In the genomic region with DNA sequence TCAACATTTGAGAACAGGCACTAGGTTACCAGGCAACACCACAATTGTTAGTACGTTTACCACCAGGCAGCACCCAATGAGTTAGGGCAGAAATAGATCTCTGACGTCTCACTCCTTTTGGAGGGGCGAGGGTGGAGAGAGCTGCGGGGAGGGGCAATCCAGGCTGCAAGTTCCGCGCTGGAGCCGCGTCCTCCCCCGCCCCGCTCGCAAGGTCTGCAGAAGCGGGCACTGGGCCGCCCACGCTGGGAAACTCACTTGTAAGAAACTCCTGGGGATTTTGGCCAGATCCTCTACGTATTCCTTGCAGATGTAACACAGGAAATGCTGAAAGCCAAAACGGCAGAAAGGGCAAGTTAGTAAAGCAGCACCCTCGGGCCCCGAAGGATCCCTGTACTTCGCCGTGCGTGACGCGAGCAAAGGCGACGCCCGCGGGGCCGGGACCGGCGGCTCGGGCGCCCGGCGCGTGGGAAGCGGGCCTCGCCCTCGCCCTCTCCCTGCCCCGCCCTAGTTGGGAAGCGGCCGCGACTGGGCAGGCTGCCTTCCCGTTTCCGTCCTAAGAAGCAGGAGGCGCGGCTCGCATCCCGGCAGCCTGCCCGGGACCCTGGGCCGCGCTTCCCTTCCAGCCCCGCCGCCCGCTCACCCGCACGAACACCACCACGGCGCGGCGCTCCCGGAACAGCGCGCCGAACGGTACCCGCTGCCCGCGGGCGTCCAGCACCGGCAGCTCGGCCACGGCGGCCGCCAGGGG, we compare ENCODE assay signal across 8 cellular contexts. TPM values are rescaled to one million over a fixed set of nuclear protein-coding genes. Genes with fewer than 3 reads are reported as not detected.
DNase-seq lines count a peak whose midpoint lies in the region; ATAC-seq and TF ChIP-seq lines count a peak whose summit lies in the region.

No MANE protein-coding gene starts in this region.

- TF ChIP-seq CTCF in GM20000 (IDR thresholded peaks at IDR 0.05; ENCODE audit: extremely low read depth, missing control alignments) (no peak), fibroblast of pulmonary artery (IDR thresholded peaks at IDR 0.05; ENCODE audit: low read length, missing control alignments) (no peak), natural killer cell (IDR thresholded peaks at IDR 0.05) (no peak)

- peak overlapping the region; percentile 81 to 98 (median 95) for H3K27ac Mint-ChIP-seq in CD4-positive, CD25-positive, alpha-beta regulatory T cell
- peak overlapping the region; percentile 92 to 96 for H3K27ac Mint-ChIP-seq in natural killer cell
- peak overlapping the region; percentile 92 for H3K27ac Mint-ChIP-seq in stimulated activated memory B cell treated with anti-CD40 and anti-IgM and Interleukin-4, amounts not matched to agents 10 μg/mL and 1 μg/mL and 100 μg/mL, for 72 hours

- H3K4me3 Mint-ChIP-seq in CD4-positive, CD25-positive, alpha-beta regulatory T cell = peak overlapping the region; percentile 94 to 98 (median 96)
- peak overlapping the region; percentile 93 for H3K4me3 Mint-ChIP-seq in natural killer cell
- peak overlapping the region; percentile 91 for H3K4me3 Mint-ChIP-seq in stimulated activated memory B cell treated with anti-CD40 and anti-IgM and Interleukin-4, amounts not matched to agents 10 μg/mL and 1 μg/mL and 100 μg/mL, for 72 hours

- peaks cover 10% of the 10 kb centered on the region for H3K36me3 ChIP-seq in CD4-positive, CD25-positive, alpha-beta regulatory T cell (ENCODE audit: control insufficient read depth, insufficient read depth, low read length)
- H3K36me3 ChIP-seq in HUES64 (ENCODE audit: insufficient read depth, low read length) = peaks cover 6% of the 10 kb centered on the region

- no peaks in the 10 kb centered on the region for H3K9me3 Mint-ChIP-seq in CD4-positive, CD25-positive, alpha-beta regulatory T cell
- H3K9me3 Mint-ChIP-seq in natural killer cell = no peaks in the 10 kb centered on the region
- H3K9me3 Mint-ChIP-seq in stimulated activated memory B cell treated with anti-CD40 and anti-IgM and Interleukin-4, amounts not matched to agents 10 μg/mL and 1 μg/mL and 100 μg/mL, for 72 hours = no peaks in the 10 kb centered on the region

- peak overlapping the region; percentile 57 for H3K4me3 ChIP-seq in CD4-positive, CD25-positive, alpha-beta regulatory T cell (ENCODE audit: low read depth, low read length)
- H3K4me3 ChIP-seq in HUES64 (ENCODE audit: low read length) = peak overlapping the region; percentile 91
- H3K4me3 ChIP-seq in fibroblast of pulmonary artery (replicated peaks; ENCODE audit: low read depth, low read length) = peak overlapping the region; percentile 74

- peak; percentile 72 to 77 for ATAC-seq in CD4-positive, CD25-positive, alpha-beta regulatory T cell (ENCODE audit: low read depth in 2 of 2)
- ATAC-seq in natural killer cell = peak; percentile 82 to 89 (median 83)
- peak; percentile 84 for ATAC-seq in stimulated activated memory B cell treated with anti-CD40 and anti-IgM and Interleukin-4, amounts not matched to agents 10 μg/mL and 1 μg/mL and 100 μg/mL, for 72 hours

- no peaks in the 10 kb centered on the region for H3K27me3 ChIP-seq in CD4-positive, CD25-positive, alpha-beta regulatory T cell (ENCODE audit: control insufficient read depth, insufficient read depth, low read length)
- H3K27me3 ChIP-seq in HUES64 (ENCODE audit: insufficient read depth, low read length) = peaks cover 7% of the 10 kb centered on the region; the same call in 1 of the 2 replicates

- H3K27ac ChIP-seq in CD4-positive, CD25-positive, alpha-beta regulatory T cell (ENCODE audit: insufficient read depth, low read length, poor library complexity, severe bottlenecking) = peak overlapping the region; percentile 91
- peak overlapping the region; percentile 48; the same call in 1 of the 2 replicates for H3K27ac ChIP-seq in HUES64 (ENCODE audit: low read depth, low read length)

- intact Hi-C loops in natural killer cell (cut with micrococcal nuclease) = loop anchor here (5.0 to 10.0 kb wide), 3 partner anchors 200 to 327 kb away; partner anchors contain the start of genes HABP4 and ZNF367

- H3K9me3 ChIP-seq in CD4-positive, CD25-positive, alpha-beta regulatory T cell (ENCODE audit: control insufficient read depth in 2 of 2, low read length in 2 of 2) = no peaks in the 10 kb centered on the region
- H3K9me3 ChIP-seq in HUES64 (ENCODE audit: insufficient read depth, low read depth, low read length) = no peaks in the 10 kb centered on the region

- H3K4me1 Mint-ChIP-seq in CD4-positive, CD25-positive, alpha-beta regulatory T cell = peaks cover 18 to 38% (median 28%) of the 10 kb centered on the region in 4 donors
- peaks cover 17 to 20% of the 10 kb centered on the region in 2 donors for H3K4me1 Mint-ChIP-seq in natural killer cell
- peaks cover 34% of the 10 kb centered on the region for H3K4me1 Mint-ChIP-seq in stimulated activated memory B cell treated with anti-CD40 and anti-IgM and Interleukin-4, amounts not matched to agents 10 μg/mL and 1 μg/mL and 100 μg/mL, for 72 hours

- H3K27me3 Mint-ChIP-seq in CD4-positive, CD25-positive, alpha-beta regulatory T cell = no peaks in the 10 kb centered on the region
- H3K27me3 Mint-ChIP-seq in natural killer cell (ENCODE audit: low read depth in 2 of 2) = peaks cover 5 to 6% of the 10 kb centered on the region in 2 donors
- no peaks in the 10 kb centered on the region for H3K27me3 Mint-ChIP-seq in stimulated activated memory B cell treated with anti-CD40 and anti-IgM and Interleukin-4, amounts not matched to agents 10 μg/mL and 1 μg/mL and 100 μg/mL, for 72 hours

- under 1% methylated on average over 74 of the region's 74 CpGs for WGBS in HUES64

- peak; percentile 72 to 83 (median 73) for DNase-seq in CD4-positive, CD25-positive, alpha-beta regulatory T cell
- DNase-seq in GM20000 (ENCODE audit: low spot score) (peak; percentile 75), RKO (ENCODE audit: low spot score) (peak; percentile 87), fibroblast of pulmonary artery (ENCODE audit: low read depth) (peak; percentile 95), natural killer cell (peak; percentile 78)
- peak; percentile 49 for DNase-seq in activated T-helper 9 cell treated with anti-CD3 and anti-CD28 coated beads, Interleukin-2, amount 50 U/mL, for 16 hours (ENCODE audit: low read depth)

- H3K9ac ChIP-seq in HUES64 (ENCODE audit: low read depth, low read length) = peak overlapping the region; percentile 78

- H3K36me3 Mint-ChIP-seq in CD4-positive, CD25-positive, alpha-beta regulatory T cell = peaks cover 6% of the 10 kb centered on the region
- no peaks in the 10 kb centered on the region for H3K36me3 Mint-ChIP-seq in natural killer cell
- peaks cover 5% of the 10 kb centered on the region for H3K36me3 Mint-ChIP-seq in stimulated activated memory B cell treated with anti-CD40 and anti-IgM and Interleukin-4, amounts not matched to agents 10 μg/mL and 1 μg/mL and 100 μg/mL, for 72 hours

- H3K4me1 ChIP-seq in CD4-positive, CD25-positive, alpha-beta regulatory T cell (ENCODE audit: control insufficient read depth, insufficient read depth, low read length, poor library complexity, severe bottlenecking) = peaks cover 14% of the 10 kb centered on the region
- no peaks in the 10 kb centered on the region for H3K4me1 ChIP-seq in HUES64 (ENCODE audit: insufficient read depth, low read length)

RNA-seq across cellular contexts. Expression of gene PRXL2C, which starts 0.5 kb away (rescaled TPM):
- total RNA-seq in CD4-positive, CD25-positive, alpha-beta regulatory T cell = 20.9 TPM
- polyA plus RNA-seq in CD4-positive, CD25-positive, alpha-beta regulatory T cell = 10 to 100 TPM in 1 of 4 donors, 1 to 10 TPM in 3; 7.5 to 11.1 (median 9.6) TPM
- 4.3 TPM for polyA plus RNA-seq in HUES64 (2013, experiment 1 of 2)
- 4.3 TPM for polyA plus RNA-seq in HUES64 (2013, experiment 2 of 2)
- 10 to 100 TPM; 20.8 to 27.0 (median 22.1) TPM for total RNA-seq in natural killer cell

RNA-seq across cellular contexts. Expression of gene CDC14B, which starts 35.0 kb away (rescaled TPM):
- 7.1 TPM for total RNA-seq in CD4-positive, CD25-positive, alpha-beta regulatory T cell
- polyA plus RNA-seq in CD4-positive, CD25-positive, alpha-beta regulatory T cell = 10 to 100 TPM in 2 of 4 donors, 1 to 10 TPM in 2; 7.4 to 17.7 (median 10.1) TPM
- 27.9 TPM for polyA plus RNA-seq in HUES64 (2013, experiment 1 of 2)
- 33.3 TPM for polyA plus RNA-seq in HUES64 (2013, experiment 2 of 2)
- 1 to 10 TPM; 2.3 to 4.7 (median 3.9) TPM for total RNA-seq in natural killer cell

Comparison
In these comparisons a context has a peak if more than half of its experiments do, and no peak if none do; other contexts are left out.
1. Peak in every context shown above with its lines: DNase-seq, ATAC-seq, H3K4me3 ChIP-seq and H3K27ac ChIP-seq.